In the genomic region with DNA sequence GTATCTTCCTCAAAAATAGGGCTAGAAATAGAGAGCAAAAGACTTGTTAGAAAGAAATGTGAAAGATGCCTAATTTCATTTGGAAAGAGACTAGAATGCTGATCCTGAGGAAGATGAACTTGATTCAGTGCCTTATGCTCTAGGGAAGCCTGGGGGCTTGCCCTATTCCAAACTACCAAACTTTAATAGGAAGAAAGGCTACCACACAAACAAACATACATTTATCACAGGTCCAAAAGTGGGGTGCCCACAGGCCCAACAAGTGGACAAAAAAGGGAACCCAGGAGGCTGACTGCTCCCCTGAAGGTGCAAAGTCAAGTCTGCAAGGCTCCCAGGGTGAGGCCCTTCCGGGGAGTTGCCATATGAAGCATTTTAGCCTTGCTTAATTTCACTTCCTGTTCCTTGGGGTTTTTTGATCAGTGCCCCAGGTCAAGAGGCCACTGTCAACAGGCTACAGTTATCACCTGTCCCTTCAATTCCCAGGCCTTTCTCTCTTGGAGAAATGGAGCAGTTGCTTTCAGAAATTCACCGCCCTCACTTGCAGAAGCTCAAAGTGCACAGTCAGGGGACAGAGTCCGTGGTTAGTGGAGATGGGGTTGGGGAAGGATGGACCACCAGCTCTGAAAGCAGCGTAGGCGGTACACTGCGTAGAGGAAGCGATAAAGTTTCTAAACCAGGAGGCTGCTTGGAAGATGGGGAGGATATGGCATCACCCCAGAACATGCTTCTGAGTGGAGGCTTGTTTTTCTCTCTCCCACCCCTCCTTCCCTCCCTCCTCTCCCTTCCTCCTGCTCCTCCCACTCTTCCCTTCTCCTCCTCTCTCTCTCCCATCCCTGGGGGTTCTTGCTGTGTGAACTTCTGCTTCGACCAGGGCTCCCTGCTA, we compare ENCODE assay signal across 1 cellular context.
TF ChIP-seq lines count a peak whose summit lies in the region.

No MANE protein-coding gene starts in this region.

TF ChIP-seq in HepG2, 621 proteins besides CTCF, POLR2A, EP300 and RAD21 (continued from another document):
- TF ChIP-seq, protein P1, sequence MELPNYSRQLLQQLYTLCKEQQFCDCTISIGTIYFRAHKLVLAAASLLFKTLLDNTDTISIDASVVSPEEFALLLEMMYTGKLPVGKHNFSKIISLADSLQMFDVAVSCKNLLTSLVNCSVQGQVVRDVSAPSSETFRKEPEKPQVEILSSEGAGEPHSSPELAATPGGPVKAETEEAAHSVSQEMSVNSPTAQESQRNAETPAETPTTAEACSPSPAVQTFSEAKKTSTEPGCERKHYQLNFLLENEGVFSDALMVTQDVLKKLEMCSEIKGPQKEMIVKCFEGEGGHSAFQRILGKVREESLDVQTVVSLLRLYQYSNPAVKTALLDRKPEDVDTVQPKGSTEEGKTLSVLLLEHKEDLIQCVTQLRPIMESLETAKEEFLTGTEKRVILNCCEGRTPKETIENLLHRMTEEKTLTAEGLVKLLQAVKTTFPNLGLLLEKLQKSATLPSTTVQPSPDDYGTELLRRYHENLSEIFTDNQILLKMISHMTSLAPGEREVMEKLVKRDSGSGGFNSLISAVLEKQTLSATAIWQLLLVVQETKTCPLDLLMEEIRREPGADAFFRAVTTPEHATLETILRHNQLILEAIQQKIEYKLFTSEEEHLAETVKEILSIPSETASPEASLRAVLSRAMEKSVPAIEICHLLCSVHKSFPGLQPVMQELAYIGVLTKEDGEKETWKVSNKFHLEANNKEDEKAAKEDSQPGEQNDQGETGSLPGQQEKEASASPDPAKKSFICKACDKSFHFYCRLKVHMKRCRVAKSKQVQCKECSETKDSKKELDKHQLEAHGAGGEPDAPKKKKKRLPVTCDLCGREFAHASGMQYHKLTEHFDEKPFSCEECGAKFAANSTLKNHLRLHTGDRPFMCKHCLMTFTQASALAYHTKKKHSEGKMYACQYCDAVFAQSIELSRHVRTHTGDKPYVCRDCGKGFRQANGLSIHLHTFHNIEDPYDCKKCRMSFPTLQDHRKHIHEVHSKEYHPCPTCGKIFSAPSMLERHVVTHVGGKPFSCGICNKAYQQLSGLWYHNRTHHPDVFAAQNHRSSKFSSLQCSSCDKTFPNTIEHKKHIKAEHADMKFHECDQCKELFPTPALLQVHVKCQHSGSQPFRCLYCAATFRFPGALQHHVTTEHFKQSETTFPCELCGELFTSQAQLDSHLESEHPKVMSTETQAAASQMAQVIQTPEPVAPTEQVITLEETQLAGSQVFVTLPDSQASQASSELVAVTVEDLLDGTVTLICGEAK (IDR thresholded peaks at IDR 0.05) = no peak
- TF ChIP-seq, protein P1 (CRISPR knock-in tag; IDR thresholded peaks at IDR 0.05) = peak; percentile 32; the same call in 1 of the 2 replicates
- TF ChIP-seq GATAD2A (CRISPR knock-in tag; IDR thresholded peaks at IDR 0.05) (no peak), HNF4A (CRISPR knock-in tag; IDR thresholded peaks at IDR 0.05) (peak; percentile 59)
- TF ChIP-seq, protein P2, sequence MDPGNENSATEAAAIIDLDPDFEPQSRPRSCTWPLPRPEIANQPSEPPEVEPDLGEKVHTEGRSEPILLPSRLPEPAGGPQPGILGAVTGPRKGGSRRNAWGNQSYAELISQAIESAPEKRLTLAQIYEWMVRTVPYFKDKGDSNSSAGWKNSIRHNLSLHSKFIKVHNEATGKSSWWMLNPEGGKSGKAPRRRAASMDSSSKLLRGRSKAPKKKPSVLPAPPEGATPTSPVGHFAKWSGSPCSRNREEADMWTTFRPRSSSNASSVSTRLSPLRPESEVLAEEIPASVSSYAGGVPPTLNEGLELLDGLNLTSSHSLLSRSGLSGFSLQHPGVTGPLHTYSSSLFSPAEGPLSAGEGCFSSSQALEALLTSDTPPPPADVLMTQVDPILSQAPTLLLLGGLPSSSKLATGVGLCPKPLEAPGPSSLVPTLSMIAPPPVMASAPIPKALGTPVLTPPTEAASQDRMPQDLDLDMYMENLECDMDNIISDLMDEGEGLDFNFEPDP (CRISPR knock-in tag; conservative IDR thresholded peaks at IDR 0.05) = 0 out of 2 replicates have a peak, but pooled peaks have one; percentile 54
TF ChIP-seq in HepG2: peak in this region for 3.
